ENCODE assay signal across 12 cellular contexts in the genomic region with DNA sequence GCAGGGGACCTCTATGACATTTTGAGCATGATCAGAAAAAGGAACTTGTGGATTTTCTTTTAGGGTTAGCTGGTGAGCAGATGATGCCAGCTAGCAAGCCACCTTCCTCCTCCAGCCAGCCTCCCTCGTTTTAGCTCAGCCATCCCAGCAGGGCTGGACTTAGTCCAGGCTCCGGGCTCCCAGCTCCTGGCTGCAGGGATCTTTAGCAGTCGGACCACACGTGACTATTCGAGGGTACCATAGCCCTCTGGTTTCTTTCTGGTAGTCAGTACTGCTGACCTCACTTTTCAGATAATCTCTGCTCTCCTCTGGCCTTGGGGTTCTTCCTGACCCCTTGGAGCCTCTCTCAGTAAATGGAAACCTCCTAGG. TPM values are rescaled to one million over a fixed set of nuclear protein-coding genes. Genes with fewer than 3 reads are reported as not detected.
DNase-seq lines count a peak whose midpoint lies in the region; ATAC-seq, FAIRE-seq and TF ChIP-seq lines count a peak whose summit lies in the region.
"Had no signal": no experiment of that assay in that cellular context is flagged by ENCODE, and none has a peak within 500 bp of the region (broad histone marks: within the 10 kb centered on the region; RNA-seq: fewer than 3 reads in every experiment).

No MANE protein-coding gene starts in this region.

- peaks cover 54% of the 10 kb centered on the region for H3K79me2 ChIP-seq in GM12878 (ENCODE audit: control insufficient read depth, insufficient read depth, low read length)

- no peak for TF ChIP-seq EP300 in GM12878 (IDR thresholded peaks at IDR 0.05; ENCODE audit: borderline replicate concordance in 1 of 2, control insufficient read depth in 1 of 2, low read depth in 2 of 2, low read length in 2 of 2)

- H3K4me3 Mint-ChIP-seq in activated CD4-positive, alpha-beta T cell treated with anti-CD3 and anti-CD28 coated beads, Interleukin-2, amount 10 ng/mL, durations not matched to agents 24 days and 14 days, result peak overlapping the region; percentile 71
- peak overlapping the region; percentile 70 for H3K4me3 Mint-ChIP-seq in stimulated activated effector memory CD8-positive, alpha-beta T cell treated with anti-CD3 and anti-CD28 coated beads, Interleukin-12 subunit alpha, Interleukin-12 subunit beta, amount 100 ng/mL, for 72 hours

- H3K9ac ChIP-seq in GM12878 (ENCODE audit: control insufficient read depth, insufficient read depth, low read length), result no peak overlapping the region

- RAD21 ChIA-PET in GM12878 (lab: Charles Lee; ENCODE audit: unreplicated experiment), result interaction anchor here (0.9 to 1.9 kb wide), 3 partner anchors 13 to 30 kb away, joined by 3 to 7 read pairs (median 4); no protein-coding TSS in a partner anchor

- WGBS in GM12878 (ENCODE audit: insufficient coverage, insufficient replicate concordance, low lambda C conversion rate, missing lambda C conversion rate), result 75% methylated on average over 5 of the region's 5 CpGs

- peaks cover 26% of the 10 kb centered on the region for H3K4me1 ChIP-seq in GM12878 (ENCODE audit: control insufficient read depth, insufficient read depth, low read length)

- ATAC-seq in HG03175 (IDR thresholded peaks at IDR 0.05; ENCODE audit: unreplicated experiment) (peak; percentile 11), GM12878 (peak; percentile 30; the same call in 2 of the 3 replicates)
- no peak for ATAC-seq in stimulated activated effector memory CD8-positive, alpha-beta T cell treated with anti-CD3 and anti-CD28 coated beads, Interleukin-12 subunit alpha, Interleukin-12 subunit beta, amount 100 ng/mL, for 72 hours

- intact Hi-C loops in activated CD4-positive, alpha-beta T cell treated with anti-CD3 and anti-CD28 coated beads, Interleukin-2, amount 10 ng/mL, durations not matched to agents 24 days and 14 days (cut with micrococcal nuclease), result loop anchor here (1.0 kb wide), 1 partner anchor 30 kb away; no protein-coding TSS in a partner anchor
- intact Hi-C loops in GM12878 (cut with micrococcal nuclease; ENCODE audit: unreplicated experiment), result no loop called here

- in situ Hi-C loops in GM12878 (cut with MboI), result no loop called here

- H3K36me3 ChIP-seq in GM12878 (ENCODE audit: control insufficient read depth in 2 of 2, insufficient read depth in 2 of 2, low read length in 1 of 2), result peaks cover 0 to 2% of the 10 kb centered on the region in 2 experiments; a peak in 1 of 4 replicates
- H3K36me3 ChIP-seq: WERI-Rb-1 had no signal

- peaks cover 47% of the 10 kb centered on the region for H3K36me3 Mint-ChIP-seq in activated CD4-positive, alpha-beta T cell treated with anti-CD3 and anti-CD28 coated beads, Interleukin-2, amount 10 ng/mL, durations not matched to agents 24 days and 14 days (ENCODE audit: low read depth)
- H3K36me3 Mint-ChIP-seq in stimulated activated effector memory CD8-positive, alpha-beta T cell treated with anti-CD3 and anti-CD28 coated beads, Interleukin-12 subunit alpha, Interleukin-12 subunit beta, amount 100 ng/mL, for 72 hours, result peaks cover 63% of the 10 kb centered on the region

- peaks cover 81% of the 10 kb centered on the region for H3K4me1 Mint-ChIP-seq in activated CD4-positive, alpha-beta T cell treated with anti-CD3 and anti-CD28 coated beads, Interleukin-2, amount 10 ng/mL, durations not matched to agents 24 days and 14 days
- peaks cover 96% of the 10 kb centered on the region for H3K4me1 Mint-ChIP-seq in stimulated activated effector memory CD8-positive, alpha-beta T cell treated with anti-CD3 and anti-CD28 coated beads, Interleukin-12 subunit alpha, Interleukin-12 subunit beta, amount 100 ng/mL, for 72 hours

- peak overlapping the region; percentile 51 for H3K27ac ChIP-seq in GM12878 (ENCODE audit: control insufficient read depth, insufficient read depth)
- H3K27ac ChIP-seq: PC-9, WERI-Rb-1 had no signal

- H3K27ac Mint-ChIP-seq in activated CD4-positive, alpha-beta T cell treated with anti-CD3 and anti-CD28 coated beads, Interleukin-2, amount 10 ng/mL, durations not matched to agents 24 days and 14 days, result peak overlapping the region; percentile 81
- peak overlapping the region; percentile 87 for H3K27ac Mint-ChIP-seq in stimulated activated effector memory CD8-positive, alpha-beta T cell treated with anti-CD3 and anti-CD28 coated beads, Interleukin-12 subunit alpha, Interleukin-12 subunit beta, amount 100 ng/mL, for 72 hours

- BruUV-seq in GM12878 (replicated peaks; lab: Mats Ljungman, UMichigan), result no TSS peak

- H3K4me3 ChIP-seq in GM12878, result no peak overlapping the region
- H3K4me3 ChIP-seq: PC-9 had no signal

- no peak for TF ChIP-seq POLR2A in GM12878 (IDR thresholded peaks at IDR 0.05; ENCODE audit: low read depth, low read length)

- CTCF ChIA-PET in GM12878 (lab: Yijun Ruan, JAX), result interaction anchor here (0.6 to 2.1 kb wide), 3 partner anchors 11 to 71 kb away, joined by 3 to 6 read pairs (median 4); no protein-coding TSS in a partner anchor

- H4K20me1 ChIP-seq in GM12878 (ENCODE audit: control insufficient read depth, insufficient read depth), result no peaks in the 10 kb centered on the region

- no peak for TF ChIP-seq CTCF in GM12878 (IDR thresholded peaks at IDR 0.05 in 2 of 3, conservative IDR thresholded peaks at IDR 0.05 in 1 of 3; ENCODE audit: control insufficient read depth in 2 of 3, extremely low read depth in 1 of 3, insufficient read depth in 1 of 3, low read depth in 3 of 3, low read length in 3 of 3)

- peak overlapping the region; percentile 85 for H3K4me2 ChIP-seq in GM12878 (ENCODE audit: control insufficient read depth, insufficient read depth)
- H3K4me2 ChIP-seq: PC-9 had no signal

- H3K27me3 ChIP-seq in GM12878 (replicated peaks in 1 of 2; ENCODE audit: control insufficient read depth in 2 of 2, insufficient read depth in 2 of 2, low read length in 1 of 2), result no peaks in the 10 kb centered on the region

- no peak for TF ChIP-seq RAD21 in GM12878 (IDR thresholded peaks at IDR 0.05; ENCODE audit: insufficient read depth, low read depth, low read length)

- H3K27me3 Mint-ChIP-seq in activated CD4-positive, alpha-beta T cell treated with anti-CD3 and anti-CD28 coated beads, Interleukin-2, amount 10 ng/mL, durations not matched to agents 24 days and 14 days, result no peaks in the 10 kb centered on the region

- POLR2A ChIA-PET in GM12878 (lab: Charles Lee), result interaction anchor here (0.8 kb wide), 1 partner anchor 21 kb away, joined by 3 read pairs; no protein-coding TSS in a partner anchor

- SMC1A ChIA-PET in GM12878 (lab: Charles Lee; ENCODE audit: uncharacterized antibody, unreplicated experiment), result interaction anchor here (0.7 to 2.8 kb wide), 5 partner anchors 13 to 29 kb away, joined by 3 to 10 read pairs (median 3); no protein-coding TSS in a partner anchor

- no peak for FAIRE-seq in GM12878 (lab: Jason Lieb, UNC)

- H3K9me3 ChIP-seq in GM12878 (replicated peaks; ENCODE audit: control insufficient read depth, insufficient read depth, low read length), result no peaks in the 10 kb centered on the region

- H2AFZ ChIP-seq in GM12878 (ENCODE audit: control insufficient read depth, low read depth, low read length), result no peak overlapping the region
- H2AFZ ChIP-seq: PC-9 had no signal

- no peaks in the 10 kb centered on the region for H3K9me3 Mint-ChIP-seq in activated CD4-positive, alpha-beta T cell treated with anti-CD3 and anti-CD28 coated beads, Interleukin-2, amount 10 ng/mL, durations not matched to agents 24 days and 14 days
- no peaks in the 10 kb centered on the region for H3K9me3 Mint-ChIP-seq in stimulated activated effector memory CD8-positive, alpha-beta T cell treated with anti-CD3 and anti-CD28 coated beads, Interleukin-12 subunit alpha, Interleukin-12 subunit beta, amount 100 ng/mL, for 72 hours

- DNase-seq in activated CD4-positive, alpha-beta T cell treated with anti-CD3 and anti-CD28 coated beads, Interleukin-2, amount 10 ng/mL, durations not matched to agents 24 days and 14 days, result no peak
- no peak for DNase-seq in activated CD4-positive, alpha-beta T cell treated with anti-CD3 and anti-CD28 coated beads, Interleukin-2, amount 50 U/mL, for 48 hours
- DNase-seq in GM12878 (ENCODE audit: low read depth, low spot score) (no peak), midbrain (lab: John Stamatoyannopoulos, UW) (no peak), KG1 (lab: John Stamatoyannopoulos, UW) (no peak)
- DNase-seq in stimulated activated effector memory CD8-positive, alpha-beta T cell treated with anti-CD3 and anti-CD28 coated beads, Interleukin-12 subunit alpha, Interleukin-12 subunit beta, amount 100 ng/mL, for 72 hours (ENCODE audit: low spot score in 2 of 2), result no peak
- no peak for DNase-seq in activated CD4-positive, CD25-positive, alpha-beta regulatory T cell treated with anti-CD3 and anti-CD28 coated beads, Interleukin-2, amount 50 U/mL, for 72 hours
- DNase-seq: ACHN, NCI-H1092, PC-9, WERI-Rb-1 had no signal

RNA-seq across cellular contexts. Expression of gene NCK2, which starts 31.8 kb away (rescaled TPM):
- total RNA-seq in activated CD4-positive, alpha-beta T cell treated with anti-CD3 and anti-CD28 coated beads, Interleukin-2, amount 10 ng/mL, durations not matched to agents 24 days and 14 days, result 85.8 and 86.2 TPM in 2 replicates
- total RNA-seq in GM12878 (2013; cell fraction: nucleolus; rRNA removed), result 14.3 and 15.4 TPM in 2 replicates
- total RNA-seq in GM12878 (2014; rRNA removed), result 25.1 and 25.4 TPM in 2 replicates
- total RNA-seq in GM12878 (2014; rRNA removed; fragmentation: Illumina TruSeq; extraction: Trizol), result 13.5 and 15.3 TPM in 2 replicates
- 30.9 and 36.5 TPM in 2 replicates for total RNA-seq in GM12878 (2021)
- polyA plus RNA-seq in GM12878 (2011; ENCODE audit: low read depth), result 5.6 TPM
- 11.6 and 13.0 TPM in 2 replicates for polyA plus RNA-seq in GM12878 (2011; rRNA removed)
- 12.3 and 19.8 TPM in 2 replicates for polyA plus RNA-seq in GM12878 (2011; cell fraction: cytosol; rRNA removed)
- polyA plus RNA-seq in GM12878 (2011; cell fraction: nucleus; rRNA removed), result 10.9 and 14.6 TPM in 2 replicates
- polyA plus RNA-seq in GM12878 (2012), result 19.1 and 19.3 TPM in 2 replicates
- polyA plus RNA-seq in GM12878 (2014; fragmentation: Illumina TruSeq; extraction: Trizol), result 10.1 and 15.4 TPM in 2 replicates
- 1 to 10 TPM; 1.2 to 3.1 TPM for polyA plus RNA-seq in GM12878 (2014; fragmentation: Nextera tagmentation; extraction: Ambion mirVana)
- 28.1 and 31.1 TPM in 2 replicates for polyA plus RNA-seq in GM12878 (2014; rRNA removed)
- 1 to 10 TPM; 5.2 to 7.2 TPM for polyA plus RNA-seq in GM12878 (2016; fragmentation: Nextera tagmentation; extraction: Ambion mirVana)
- polyA minus RNA-seq in GM12878 (2011; rRNA and poly(A)+ RNA removed), result 14.9 and 16.7 TPM in 2 replicates
- polyA minus RNA-seq in GM12878 (2011; cell fraction: cytosol; rRNA and poly(A)+ RNA removed), result 4.4 and 9.6 TPM in 2 replicates
- 8.1 and 14.5 TPM in 2 replicates for polyA minus RNA-seq in GM12878 (2011; cell fraction: nucleus; rRNA and poly(A)+ RNA removed)
